21 cellular contexts compared by ENCODE assay signal in genomic region chr3:193767353-193768068, GRCh38.
"Had no signal": no experiment of that assay in that cellular context is flagged by ENCODE, and none has a peak within 500 bp of the region (broad histone marks: within the 10 kb centered on the region; RNA-seq: fewer than 3 reads in every experiment).

No MANE protein-coding gene starts in this region.

- H3K4me1 ChIP-seq: breast epithelium, colonic mucosa, left lung, upper lobe of left lung had no signal

- H3K9me3 ChIP-seq: breast epithelium, colonic mucosa, esophagus squamous epithelium, left lung, thoracic aorta, upper lobe of left lung had no signal

- H3K4me2 ChIP-seq: hepatocyte had no signal

- H3K27me3 ChIP-seq: breast epithelium, colonic mucosa, hepatocyte, left lung, upper lobe of left lung had no signal

- H3K79me2 ChIP-seq: hepatocyte had no signal

- DNase-seq: activated CD4-positive, alpha-beta T cell treated with anti-CD3 and anti-CD28 coated beads, Interleukin-2, amount 50 U/mL, for 1 hour; activated CD8-positive, alpha-beta memory T cell treated with anti-CD3 and anti-CD28 coated beads for 24 hours; activated CD8-positive, alpha-beta memory T cell treated with anti-CD3 and anti-CD28 coated beads, Interleukin-2, amount 50 U/mL, for 4 hours; activated naive CD8-positive, alpha-beta T cell treated with anti-CD3 and anti-CD28 coated beads for 36 hours; activated T-cell treated with anti-CD3 and anti-CD28 coated beads, Interleukin-2, amount 50 U/mL, for 24 hours; colonic mucosa; dorsolateral prefrontal cortex; effector memory CD8-positive, alpha-beta T cell; esophagus squamous epithelium; kidney glomerular epithelial cell; left lung; occipital lobe; stimulated activated CD4-positive, alpha-beta T cell treated with anti-CD3 and anti-CD28 coated beads, Interleukin-4, amount 100 ng/mL, for 24 hours; stimulated activated naive CD4-positive, alpha-beta T cell treated with Interleukin-2 at 50 U/mL for 16 hours; upper lobe of left lung had no signal

- H3K9me3 Mint-ChIP-seq: activated naive CD8-positive, alpha-beta T cell treated with anti-CD3 and anti-CD28 coated beads for 36 hours; activated T-cell treated with anti-CD3 and anti-CD28 coated beads, Interleukin-2, amount 50 U/mL, for 24 hours; activated T-helper 17 cell treated with anti-CD3 and anti-CD28 coated beads, Interleukin-2, amount 50 U/mL, for 72 hours; effector memory CD8-positive, alpha-beta T cell had no signal

- H3K27me3 Mint-ChIP-seq: activated naive CD8-positive, alpha-beta T cell treated with anti-CD3 and anti-CD28 coated beads for 36 hours had no signal

- H3K4me3 Mint-ChIP-seq: activated naive CD8-positive, alpha-beta T cell treated with anti-CD3 and anti-CD28 coated beads for 36 hours; activated T-cell treated with anti-CD3 and anti-CD28 coated beads, Interleukin-2, amount 50 U/mL, for 24 hours; activated T-helper 17 cell treated with anti-CD3 and anti-CD28 coated beads, Interleukin-2, amount 50 U/mL, for 72 hours; effector memory CD8-positive, alpha-beta T cell; neural crest cell had no signal

- H3K36me3 Mint-ChIP-seq: activated naive CD8-positive, alpha-beta T cell treated with anti-CD3 and anti-CD28 coated beads for 36 hours had no signal

- H2AFZ ChIP-seq: hepatocyte had no signal

- H3K4me1 Mint-ChIP-seq: activated naive CD8-positive, alpha-beta T cell treated with anti-CD3 and anti-CD28 coated beads for 36 hours; activated T-helper 17 cell treated with anti-CD3 and anti-CD28 coated beads, Interleukin-2, amount 50 U/mL, for 72 hours had no signal

- H3K27ac ChIP-seq: breast epithelium, colonic mucosa, dorsolateral prefrontal cortex, esophagus squamous epithelium, hepatocyte, left lung, thoracic aorta, upper lobe of left lung, VCaP had no signal

- H3K27ac Mint-ChIP-seq: activated naive CD8-positive, alpha-beta T cell treated with anti-CD3 and anti-CD28 coated beads for 36 hours; activated T-cell treated with anti-CD3 and anti-CD28 coated beads, Interleukin-2, amount 50 U/mL, for 24 hours; activated T-helper 17 cell treated with anti-CD3 and anti-CD28 coated beads, Interleukin-2, amount 50 U/mL, for 72 hours; effector memory CD8-positive, alpha-beta T cell had no signal

- H3K4me3 ChIP-seq: breast epithelium, colonic mucosa, dorsolateral prefrontal cortex, esophagus squamous epithelium, hepatocyte, left lung, thoracic aorta, upper lobe of left lung had no signal

- H3K36me3 ChIP-seq: breast epithelium, colonic mucosa, esophagus squamous epithelium, left lung, thoracic aorta, upper lobe of left lung had no signal
